In the genomic region with DNA sequence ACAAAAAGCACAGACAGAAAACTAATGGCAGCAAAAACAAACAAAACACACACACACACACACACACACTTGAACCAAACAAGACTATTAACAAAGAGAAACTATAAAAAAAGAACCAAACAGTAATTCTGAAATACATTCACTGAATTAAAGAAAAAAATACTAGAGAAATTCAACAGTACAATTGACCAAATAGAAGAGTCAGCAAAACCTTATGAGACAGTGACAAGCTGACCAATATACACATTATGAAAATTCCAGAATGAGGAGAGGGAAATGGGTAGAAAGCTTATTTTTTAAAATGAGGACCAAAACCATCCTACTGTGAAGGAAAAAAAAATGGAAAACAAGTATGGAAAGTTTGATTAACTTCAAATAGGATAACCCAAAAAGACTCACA, we compare ENCODE assay signal across 37 cellular contexts.
"Had no signal": no experiment of that assay in that cellular context is flagged by ENCODE, and none has a peak within 500 bp of the region (broad histone marks: within the 10 kb centered on the region; RNA-seq: fewer than 3 reads in every experiment).

No MANE protein-coding gene starts in this region.

- H3K9me3 ChIP-seq: adrenal gland, body of pancreas had no signal

- H3K9me3 Mint-ChIP-seq: activated CD4-positive, alpha-beta T cell treated with anti-CD3 and anti-CD28 coated beads, Interleukin-2, amount 10 ng/mL, durations not matched to agents 24 days and 14 days; activated T-helper 1 cell treated with anti-CD3 and anti-CD28 coated beads, Interleukin-12 subunit alpha, Interleukin-12 subunit beta, Interleukin-2, Interleukin-4 antibody, amounts not matched to agents 30 ng/mL and 10 ng/mL and 1 ng/mL, durations not matched to agents 14 hours and 24 hours and 36 hours; T-helper 2 cell treated with Interferon-gamma antibody and Interleukin-4, amounts not matched to agents 5 μg/mL and 100 μg/mL, for 36 hours had no signal

- H3K27ac ChIP-seq: adrenal gland, body of pancreas, brain microvascular endothelial cell, breast epithelium, VCaP had no signal

- H3K4me3 ChIP-seq: adrenal gland, body of pancreas, breast epithelium had no signal

- H3K27me3 Mint-ChIP-seq: activated B cell treated with CpG ODN at 0.5 μM for 24 hours; activated CD4-positive, alpha-beta memory T cell treated with anti-CD3 and anti-CD28 coated beads for 36 hours; activated CD4-positive, alpha-beta T cell treated with anti-CD3 and anti-CD28 coated beads, Interleukin-2, amount 10 ng/mL, durations not matched to agents 24 days and 14 days; activated CD8-positive, alpha-beta T cell treated with anti-CD3 and anti-CD28 coated beads for 36 hours; activated naive CD8-positive, alpha-beta T cell treated with anti-CD3 and anti-CD28 coated beads for 36 hours; activated T-helper 17 cell treated with anti-CD3 and anti-CD28 coated beads, Interleukin-2, amount 50 U/mL, for 72 hours had no signal

- H3K27me3 ChIP-seq: adrenal gland, body of pancreas, brain microvascular endothelial cell, breast epithelium had no signal

- H3K4me1 ChIP-seq: adrenal gland, body of pancreas, breast epithelium had no signal

- ATAC-seq: activated CD8-positive, alpha-beta T cell treated with anti-CD3 and anti-CD28 coated beads for 36 hours; activated naive CD4-positive, alpha-beta T cell treated with anti-CD3 and anti-CD28 coated beads, Interleukin-2, amount 50 U/mL, for 72 hours; activated T-cell treated with anti-CD3 and anti-CD28 coated beads, Interleukin-2, amount 50 U/mL, for 4 hours; activated T-cell treated with anti-CD3 and anti-CD28 coated beads, Interleukin-2, amount 50 U/mL, for 72 hours; activated T-helper 17 cell treated with anti-CD3 and anti-CD28 coated beads, Interleukin-2, amount 50 U/mL, for 72 hours; body of pancreas had no signal

- H3K27ac Mint-ChIP-seq: activated B cell treated with CpG ODN at 0.5 μM for 24 hours; activated CD4-positive, alpha-beta memory T cell treated with anti-CD3 and anti-CD28 coated beads for 36 hours; activated CD4-positive, alpha-beta T cell treated with anti-CD3 and anti-CD28 coated beads, Interleukin-2, amount 10 ng/mL, durations not matched to agents 24 days and 14 days; activated CD8-positive, alpha-beta T cell treated with anti-CD3 and anti-CD28 coated beads for 36 hours; activated naive CD4-positive, alpha-beta T cell treated with anti-CD3 and anti-CD28 coated beads for 36 hours; activated naive CD4-positive, alpha-beta T cell treated with anti-CD3 and anti-CD28 coated beads, Interleukin-2, amount 50 U/mL, for 72 hours; activated naive CD8-positive, alpha-beta T cell treated with anti-CD3 and anti-CD28 coated beads for 36 hours; activated T-cell treated with anti-CD3 and anti-CD28 coated beads, Interleukin-2, amount 50 U/mL, for 72 hours; activated T-helper 1 cell treated with anti-CD3 and anti-CD28 coated beads, Interleukin-12 subunit alpha, Interleukin-12 subunit beta, Interleukin-2, Interleukin-4 antibody, amounts not matched to agents 30 ng/mL and 10 ng/mL and 1 ng/mL, durations not matched to agents 14 hours and 24 hours and 36 hours; activated T-helper 17 cell treated with anti-CD3 and anti-CD28 coated beads, Interleukin-2, amount 50 U/mL, for 72 hours; T-helper 1 cell treated with Interleukin-12 subunit alpha and Interleukin-12 subunit beta and Interleukin-4 antibody, amounts not matched to agents 30 μg/mL and 1 μg/mL, for 36 hours; T-helper 2 cell treated with Interferon-gamma antibody and Interleukin-4, amounts not matched to agents 5 μg/mL and 100 μg/mL, for 36 hours had no signal

- FAIRE-seq: astrocyte, TTC549 had no signal

- H3K4me1 Mint-ChIP-seq: activated B cell treated with CpG ODN at 0.5 μM for 24 hours; activated CD4-positive, alpha-beta T cell treated with anti-CD3 and anti-CD28 coated beads, Interleukin-2, amount 10 ng/mL, durations not matched to agents 24 days and 14 days; activated naive CD8-positive, alpha-beta T cell treated with anti-CD3 and anti-CD28 coated beads for 36 hours; activated T-helper 17 cell treated with anti-CD3 and anti-CD28 coated beads, Interleukin-2, amount 50 U/mL, for 72 hours had no signal

- H3K4me3 Mint-ChIP-seq: activated B cell treated with CpG ODN at 0.5 μM for 24 hours; activated CD4-positive, alpha-beta memory T cell treated with anti-CD3 and anti-CD28 coated beads for 36 hours; activated CD4-positive, alpha-beta T cell treated with anti-CD3 and anti-CD28 coated beads, Interleukin-2, amount 10 ng/mL, durations not matched to agents 24 days and 14 days; activated CD8-positive, alpha-beta T cell treated with anti-CD3 and anti-CD28 coated beads for 36 hours; activated naive CD4-positive, alpha-beta T cell treated with anti-CD3 and anti-CD28 coated beads for 36 hours; activated naive CD8-positive, alpha-beta T cell treated with anti-CD3 and anti-CD28 coated beads for 36 hours; activated T-cell treated with anti-CD3 and anti-CD28 coated beads, Interleukin-2, amount 50 U/mL, for 4 hours; activated T-cell treated with anti-CD3 and anti-CD28 coated beads, Interleukin-2, amount 50 U/mL, for 72 hours; activated T-helper 1 cell treated with anti-CD3 and anti-CD28 coated beads, Interleukin-12 subunit alpha, Interleukin-12 subunit beta, Interleukin-2, Interleukin-4 antibody, amounts not matched to agents 30 ng/mL and 10 ng/mL and 1 ng/mL, durations not matched to agents 14 hours and 24 hours and 36 hours; activated T-helper 17 cell treated with anti-CD3 and anti-CD28 coated beads, Interleukin-2, amount 50 U/mL, for 72 hours; T-helper 1 cell treated with Interleukin-12 subunit alpha and Interleukin-12 subunit beta and Interleukin-4 antibody, amounts not matched to agents 30 μg/mL and 1 μg/mL, for 36 hours; T-helper 2 cell treated with Interferon-gamma antibody and Interleukin-4, amounts not matched to agents 5 μg/mL and 100 μg/mL, for 36 hours had no signal

- H3K36me3 Mint-ChIP-seq: activated CD4-positive, alpha-beta memory T cell treated with anti-CD3 and anti-CD28 coated beads for 36 hours; activated naive CD4-positive, alpha-beta T cell treated with anti-CD3 and anti-CD28 coated beads, Interleukin-2, amount 50 U/mL, for 72 hours; activated naive CD8-positive, alpha-beta T cell treated with anti-CD3 and anti-CD28 coated beads for 36 hours had no signal

- DNase-seq: activated B cell treated with CpG ODN at 0.5 μM for 24 hours; activated CD4-positive, alpha-beta memory T cell treated with anti-CD3 and anti-CD28 coated beads for 36 hours; activated CD4-positive, alpha-beta T cell treated with anti-CD3 and anti-CD28 coated beads for 4 hours; activated CD4-positive, alpha-beta T cell treated with anti-CD3 and anti-CD28 coated beads, Interleukin-2, amount 10 ng/mL, durations not matched to agents 24 days and 14 days; activated CD4-positive, alpha-beta T cell treated with anti-CD3 and anti-CD28 coated beads, Interleukin-2, amount 50 U/mL, for 1 hour; activated CD4-positive, alpha-beta T cell treated with anti-CD3 and anti-CD28 coated beads, Interleukin-2, amount 50 U/mL, for 4 hours; activated CD4-positive, CD25-positive, alpha-beta regulatory T cell treated with anti-CD3 and anti-CD28 coated beads, Interleukin-2, amount 50 U/mL, for 72 hours; activated CD8-positive, alpha-beta memory T cell treated with anti-CD3 and anti-CD28 coated beads, Interleukin-2, amount 50 U/mL, for 4 hours; activated CD8-positive, alpha-beta T cell treated with anti-CD3 and anti-CD28 coated beads for 36 hours; activated effector memory CD4-positive, alpha-beta T cell treated with anti-CD3 and anti-CD28 coated beads, Interleukin-2, amount 50 U/mL, for 16 hours; activated gamma-delta T cell treated with Interleukin-2 at 50 U/mL for 16 hours; activated naive CD4-positive, alpha-beta T cell; activated naive CD4-positive, alpha-beta T cell treated with anti-CD3 and anti-CD28 coated beads for 36 hours; activated naive CD4-positive, alpha-beta T cell treated with anti-CD3 and anti-CD28 coated beads, Interleukin-2, amount 50 U/mL, for 16 hours; activated naive CD8-positive, alpha-beta T cell treated with anti-CD3 and anti-CD28 coated beads for 36 hours; activated T-cell treated with anti-CD3 and anti-CD28 coated beads for 4 hours; activated T-cell treated with anti-CD3 and anti-CD28 coated beads, Interleukin-2, amount 50 U/mL, for 1 hour; activated T-cell treated with anti-CD3 and anti-CD28 coated beads, Interleukin-2, amount 50 U/mL, for 4 hours; activated T-cell treated with anti-CD3 and anti-CD28 coated beads, Interleukin-2, amount 50 U/mL, for 72 hours; adrenal gland; amniotic stem cell; aorta; body of pancreas; brain microvascular endothelial cell; central memory CD4-positive, alpha-beta T cell; T-helper 1 cell; T-helper 2 cell; T-helper 9 cell had no signal

- H3K36me3 ChIP-seq: adrenal gland, brain microvascular endothelial cell, breast epithelium had no signal
